ENCODE assay signal across 8 cellular contexts in the genomic region with DNA sequence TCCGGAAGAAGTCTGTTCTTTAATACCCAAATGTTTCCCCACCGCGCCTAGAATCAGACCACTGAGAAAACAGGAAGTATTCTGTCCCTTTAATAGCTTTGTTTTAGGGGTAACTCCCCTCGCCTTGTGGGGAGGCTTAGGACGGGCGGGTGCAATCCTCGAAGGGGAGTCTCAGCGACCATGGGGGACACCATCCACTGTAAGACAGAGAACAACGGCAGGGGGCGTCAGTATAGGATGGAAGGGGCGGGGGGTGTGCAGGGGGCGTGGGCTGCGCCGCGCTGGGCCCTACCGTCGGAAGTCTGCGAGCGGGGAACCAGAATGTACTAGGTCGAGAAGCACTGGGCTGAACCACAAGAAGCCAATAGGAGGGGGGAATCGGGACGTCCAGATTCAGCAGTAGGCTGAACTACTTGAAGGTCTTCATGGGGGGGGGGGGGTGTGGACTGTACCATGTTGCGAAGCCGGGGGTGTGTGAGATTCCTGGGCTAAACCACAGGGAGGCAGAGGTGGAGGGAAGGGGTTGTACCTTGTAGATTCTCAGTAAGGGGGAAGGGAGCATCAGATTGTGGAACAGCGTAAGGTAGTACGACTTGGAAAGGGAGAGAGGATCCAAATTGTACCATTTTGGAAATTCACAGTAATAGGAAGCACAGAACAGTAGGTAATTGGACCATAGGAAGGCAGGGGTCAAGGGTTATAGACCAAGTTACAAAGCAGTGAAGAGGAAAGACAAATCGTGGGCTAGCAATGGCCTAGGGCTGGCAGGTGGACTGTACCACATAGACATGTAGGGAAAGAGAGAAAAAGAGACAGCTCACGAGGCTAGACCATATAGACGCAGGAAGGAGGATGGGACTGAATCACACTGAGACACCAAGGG. TPM values are rescaled to one million over a fixed set of nuclear protein-coding genes. Genes with fewer than 3 reads are reported as not detected.
A peak's percentile ranks its signal among the peaks of the same experiment; 100 is the strongest.
DNase-seq lines count a peak whose midpoint lies in the region; ATAC-seq and TF ChIP-seq lines count a peak whose summit lies in the region.

No MANE protein-coding gene starts in this region.

- H3K4me3 ChIP-seq in WI38 (ENCODE audit: low read depth, low read length): peak overlapping the region; percentile 59
- peak overlapping the region; percentile 55 to 56 for H3K4me3 ChIP-seq in cardiac fibroblast (replicated peaks in 1 of 2; ENCODE audit: low read depth in 2 of 2, low read length in 2 of 2)
- peak overlapping the region; percentile 21 to 98 (median 70) for H3K4me3 ChIP-seq in spleen

- peaks cover 25 to 64% (median 45%) of the 10 kb centered on the region in 6 donors for H3K4me1 ChIP-seq in spleen

- H3K36me3 ChIP-seq in spleen: peaks cover 0 to 3% (median under 1%) of the 10 kb centered on the region in 6 donors

- DNase-seq in NK-92 treated with Interleukin-12 subunit alpha and Interleukin-12 subunit beta, amount 100 ng/mL, for 24 hours (lab: John Stamatoyannopoulos, UW): peak; percentile 57
- DNase-seq in NK-92 (lab: John Stamatoyannopoulos, UW; ENCODE audit: unreplicated experiment): no peak
- peak; percentile 84 for DNase-seq in NCI-H2196 (lab: John Stamatoyannopoulos, UW; ENCODE audit: unreplicated experiment)
- peak; percentile 93 to 99 for DNase-seq in cardiac fibroblast (ENCODE audit: low read depth in 2 of 2)
- DNase-seq in iris pigment epithelial cell (ENCODE audit: low read depth): peak; percentile 97
- peak; percentile 93 for DNase-seq in spleen

- H3K27me3 ChIP-seq in spleen (replicated peaks in 1 of 7): no peaks in the 10 kb centered on the region

- H3K9me3 ChIP-seq in spleen: no peaks in the 10 kb centered on the region

- intact Hi-C loops in spleen (cut with DNase I; ENCODE audit: low total_unique reads): no loop called here

- TF ChIP-seq CTCF in WI38 (IDR thresholded peaks at IDR 0.05; ENCODE audit: low read depth, low read length) (no peak), cardiac fibroblast (IDR thresholded peaks at IDR 0.05; ENCODE audit: low read depth, low read length) (no peak), spleen (IDR thresholded peaks at IDR 0.05 in 8 of 11, conservative IDR thresholded peaks at IDR 0.05 in 3 of 11) (no peak)

- 3 to 6% (median 4%) methylated on average over 29 of the region's 29 CpGs for WGBS in spleen, 5 donors

- H3K27ac ChIP-seq in spleen: peak overlapping the region; percentile 92 to 98 (median 95)

- ATAC-seq in HG03097 (IDR thresholded peaks at IDR 0.05; ENCODE audit: low FRiP score, unreplicated experiment): peak; percentile 18

- peak in 2 of 3 donors; percentile 24 to 33 for TF ChIP-seq POLR2A in spleen (IDR thresholded peaks at IDR 0.05)

RNA-seq across cellular contexts. Expression of gene DBP, which starts 1.0 kb away (rescaled TPM):
- total RNA-seq in spleen: 10 to 100 TPM; 11.4 to 29.5 (median 22.5) TPM
- 10 to 100 TPM; 21.8 to 26.8 (median 24.1) TPM for polyA plus RNA-seq in spleen

RNA-seq across cellular contexts. Expression of gene CA11, which starts 7.8 kb away (rescaled TPM):
- 10 to 100 TPM in 2 of 7 donors, 1 to 10 TPM in 5; 1.9 to 10.7 (median 4.4) TPM for total RNA-seq in spleen
- 10 to 100 TPM in 2 of 3 donors, 1 to 10 TPM in 1; 9.7 to 14.5 (median 10.5) TPM for polyA plus RNA-seq in spleen

RNA-seq across cellular contexts. Expression of gene SPHK2, which starts 18.9 kb away (rescaled TPM):
- 10 to 100 TPM; 12.4 to 26.5 (median 23.5) TPM for total RNA-seq in spleen
- polyA plus RNA-seq in spleen: 10 to 100 TPM in 1 of 3 donors, 1 to 10 TPM in 2; 7.9 to 20.8 (median 9.7) TPM

RNA-seq across cellular contexts. Expression of gene RPL18, which starts 19.2 kb away (rescaled TPM):
- total RNA-seq in spleen: 1,000 to 10,000 TPM; 1,136 to 2,739 (median 1,465) TPM
- 1,000 to 10,000 TPM; 3,728 to 5,575 (median 5,277) TPM for polyA plus RNA-seq in spleen

RNA-seq across cellular contexts. Expression of gene FAM83E, which starts 23.3 kb away (rescaled TPM):
- 1 to 10 TPM in 1 of 7 donors, under 1 TPM in 1, not detected in 5; 0.46 to 2.0 TPM for total RNA-seq in spleen
- under 1 TPM; 0.04 to 0.67 (median 0.20) TPM for polyA plus RNA-seq in spleen
